ENCODE assay signal across 9 cellular contexts in genomic region chr19:45790942-45791341, GRCh38. TPM values are rescaled to one million over a fixed set of nuclear protein-coding genes. Genes with fewer than 3 reads are reported as not detected.
DNase-seq lines count a peak whose midpoint lies in the region; ATAC-seq, FAIRE-seq and TF ChIP-seq lines count a peak whose summit lies in the region.
"Had no signal": no experiment of that assay in that cellular context is flagged by ENCODE, and none has a peak within 500 bp of the region (broad histone marks: within the 10 kb centered on the region; RNA-seq: fewer than 3 reads in every experiment).

No MANE protein-coding gene starts in this region.

- TF ChIP-seq CTCF in fibroblast of pulmonary artery (IDR thresholded peaks at IDR 0.05; ENCODE audit: low read length, missing control alignments) = no peak

- H3K27me3 Mint-ChIP-seq in T-cell = peaks cover 9 to 24% of the 10 kb centered on the region in 2 donors

- H3K36me3 Mint-ChIP-seq in T-cell = peaks cover 33% of the 10 kb centered on the region

- peak overlapping the region; percentile 92 for H3K4me3 ChIP-seq in fibroblast of pulmonary artery (replicated peaks; ENCODE audit: low read depth, low read length)

- no peak for FAIRE-seq in RCC 7860 (lab: Jason Lieb, UNC)

- peak overlapping the region; percentile 80 to 87 (median 85) for H3K4me3 Mint-ChIP-seq in T-cell

- peak; percentile 44 for DNase-seq in stimulated activated CD4-positive, alpha-beta T cell treated with anti-CD3 and anti-CD28 coated beads, Interleukin-15, amount 100 ng/mL, for 24 hours
- DNase-seq in stimulated activated CD4-positive, alpha-beta T cell treated with anti-CD3 and anti-CD28 coated beads, Interleukin-1b, Interleukin-23, amount 100 ng/mL, for 48 hours = no peak
- DNase-seq in T-cell = peak in 5 of 34 experiments; percentile 18 to 49 (median 37)
- no peak for DNase-seq in fibroblast of pulmonary artery (ENCODE audit: low read depth)
- DNase-seq in superior temporal gyrus (ENCODE audit: extremely low spot score) = no peak
- no peak for DNase-seq in RCC 7860 (ENCODE audit: low spot score)

- POLR2A ChIA-PET in T-cell (lab: Charles Lee) = interaction anchor here in 1 of 2 donors (0.6 kb wide), 1 partner anchor 8 kb away, joined by 3 read pairs; no protein-coding TSS in a partner anchor

- peaks cover 31 to 56% (median 42%) of the 10 kb centered on the region in 3 donors for H3K4me1 Mint-ChIP-seq in T-cell

- H3K9me3 Mint-ChIP-seq in T-cell = no peaks in the 10 kb centered on the region

- H3K27ac Mint-ChIP-seq in T-cell = peak overlapping the region in 1 of 2 donors; percentile 32

- CTCF ChIA-PET in T-cell (lab: Charles Lee) = no interaction called here

- ATAC-seq in T-cell (replicated peaks in 1 of 4) (peak in 3 of 4 experiments; percentile 16 to 40 (median 35)), HG03521 (IDR thresholded peaks at IDR 0.05; ENCODE audit: unreplicated experiment) (no peak), HG02970 (IDR thresholded peaks at IDR 0.05; ENCODE audit: low FRiP score, unreplicated experiment) (no peak)

RNA-seq across cellular contexts. Expression of gene DMWD, which starts 1.7 kb away (rescaled TPM):
- 10 to 100 TPM; 28.4 to 53.3 (median 44.6) TPM for total RNA-seq in T-cell

RNA-seq across cellular contexts. Expression of gene DMPK, which starts 8.7 kb away (rescaled TPM):
- total RNA-seq in T-cell = 10 to 100 TPM; 31.4 to 46.4 (median 36.9) TPM

RNA-seq across cellular contexts. Expression of gene SIX5, which starts 21.9 kb away (rescaled TPM):
- 1 to 10 TPM in 3 of 5 donors, under 1 TPM in 2; 0.89 to 2.1 (median 1.3) TPM for total RNA-seq in T-cell

RNA-seq across cellular contexts. Expression of gene RSPH6A, which starts 24.2 kb away (rescaled TPM):
- under 1 TPM; 0.20 to 0.47 (median 0.38) TPM for total RNA-seq in T-cell

RNA-seq across cellular contexts. Expression of gene MEIOSIN, which starts 57.7 kb away (rescaled TPM):
- total RNA-seq in T-cell = not detected
- total RNA-seq: T-helper 1 cell treated with Interleukin-12 subunit alpha and Interleukin-12 subunit beta and Interleukin-4 antibody, amounts not matched to agents 30 ng/mL and 1 ng/mL, for 36 hours had no signal

Comparison
In these comparisons a context has a peak if more than half of its experiments do, and no peak if none do; other contexts are left out.
1. ATAC-seq: peak in T-cell (3 of 4); none in HG03521 (single experiment) and HG02970 (single experiment).